Comparison of ENCODE assay signal across 8 cellular contexts in genomic region chr19:40576585-40577451, GRCh38. TPM values are rescaled to one million over a fixed set of nuclear protein-coding genes. Genes with fewer than 3 reads are reported as not detected.
A peak's percentile ranks its signal among the peaks of the same experiment; 100 is the strongest.
DNase-seq lines count a peak whose midpoint lies in the region; ATAC-seq and TF ChIP-seq lines count a peak whose summit lies in the region.

Gene SHKBP1 (plus strand): TSS chr19:40576873. CDS start chr19:40576900, 27 bp downstream.

- H3K36me3 Mint-ChIP-seq in IgD-negative memory B cell = no peaks in the 10 kb centered on the region

- H3K4me3 ChIP-seq in epithelial cell of esophagus (ENCODE audit: low read length) = peak within 1 kb of the TSS; percentile 84

- DNase-seq in DMS 273 treated with DMSO at 0.1 percent for 48 hours (lab: John Stamatoyannopoulos, UW) (peak; percentile 81), OCI-M1 (lab: John Stamatoyannopoulos, UW) (peak; percentile 98), activated T-cell treated with anti-CD3 and anti-CD28 coated beads for 4 hours (peak; percentile 90), epithelial cell of esophagus (ENCODE audit: low read depth) (peak; percentile 94), mucosa of gallbladder (ENCODE audit: low spot score) (peak; percentile 96)
- DNase-seq in stimulated activated CD8-positive, alpha-beta memory T cell treated with anti-CD3 and anti-CD28 coated beads, Interleukin-4, amount 100 ng/mL, for 24 hours (ENCODE audit: low read depth) = peak; percentile 88

- no peak for TF ChIP-seq CTCF in epithelial cell of esophagus (IDR thresholded peaks at IDR 0.05; ENCODE audit: insufficient read depth, low read depth, low read length, missing control alignments)

- no peaks in the 10 kb centered on the region for H3K27me3 Mint-ChIP-seq in IgD-negative memory B cell

- ATAC-seq in GM21576 (IDR thresholded peaks at IDR 0.05; ENCODE audit: unreplicated experiment) = peak; percentile 93

- H3K9me3 Mint-ChIP-seq in IgD-negative memory B cell = no peaks in the 10 kb centered on the region

- peaks cover 14 to 25% (median 15%) of the 10 kb centered on the region in 3 donors for H3K4me1 Mint-ChIP-seq in IgD-negative memory B cell

- H3K4me3 Mint-ChIP-seq in IgD-negative memory B cell = peak within 1 kb of the TSS; percentile 88 to 100 (median 97)

- H3K27ac Mint-ChIP-seq in IgD-negative memory B cell = peak within 1 kb of the TSS; percentile 87 to 92 (median 91)

RNA-seq across cellular contexts. Expression of gene SHKBP1, which starts in this region (rescaled TPM):
- polyA plus RNA-seq in IgD-negative memory B cell = 210 TPM
- 80.9 TPM for total RNA-seq in mucosa of gallbladder

Comparison
In these comparisons a context has a peak if more than half of its experiments do, and no peak if none do; other contexts are left out.
1. Peak in every context shown above with its lines: DNase-seq, ATAC-seq and H3K4me3 ChIP-seq.